Comparison of ENCODE assay signal across 8 cellular contexts in genomic region chr9:37324261-37324683, GRCh38.
DNase-seq lines count a peak whose midpoint lies in the region; ATAC-seq and TF ChIP-seq lines count a peak whose summit lies in the region.

No MANE protein-coding gene starts in this region.

- H3K4me2 ChIP-seq in OCI-LY7 (ENCODE audit: low read length), result peak overlapping the region; percentile 76

- H3K27me3 ChIP-seq in MG63, result no peaks in the 10 kb centered on the region

- peaks cover 15% of the 10 kb centered on the region; the same call in 1 of the 2 replicates for H3K9me3 ChIP-seq in OCI-LY7 (ENCODE audit: low read length)
- no peaks in the 10 kb centered on the region for H3K9me3 ChIP-seq in MG63

- H3K27ac ChIP-seq in OCI-LY7 (ENCODE audit: low read depth, low read length, poor library complexity, severe bottlenecking), result peak overlapping the region; percentile 98

- peaks cover 38% of the 10 kb centered on the region for H3K36me3 ChIP-seq in OCI-LY7 (ENCODE audit: insufficient read depth, low read length)
- H3K36me3 ChIP-seq in MG63, result no peaks in the 10 kb centered on the region

- POLR2A ChIA-PET in OCI-LY7 (lab: Charles Lee), result interaction anchor here (0.5 to 10.8 kb wide), 30 partner anchors 10 to 293 kb away, joined by 3 to 290 read pairs (median 6); partner anchors contain the start of genes PAX5 and ZCCHC7

- no peaks in the 10 kb centered on the region for H3K9me2 ChIP-seq in OCI-LY7 (ENCODE audit: insufficient read depth, low read length)

- H3K27me3 Mint-ChIP-seq in mesothelial cell of epicardium (ENCODE audit: low read depth), result no peaks in the 10 kb centered on the region

- H3K9me3 Mint-ChIP-seq in mesothelial cell of epicardium, result peaks cover 7% of the 10 kb centered on the region

- no peak overlapping the region for H3K27ac Mint-ChIP-seq in mesothelial cell of epicardium

- peak; percentile 25 for DNase-seq in NCI-H2171 treated with DMSO at 0.1 percent for 48 hours (lab: John Stamatoyannopoulos, UW)
- no peak for DNase-seq in NCI-H2171 (lab: John Stamatoyannopoulos, UW)
- DNase-seq in OCI-LY7 (ENCODE audit: low spot score), result peak; percentile 80
- peak; percentile 93 for DNase-seq in retina
- no peak for DNase-seq in MG63
- DNase-seq in NCI-H774 (lab: John Stamatoyannopoulos, UW), result no peak
- DNase-seq in mesothelial cell of epicardium (ENCODE audit: low spot score in 2 of 2, unreplicated experiment in 2 of 2), result no peak

- BruUV-seq in OCI-LY7 (replicated peaks; lab: Mats Ljungman, UMichigan), result no TSS peak

- TF ChIP-seq CTCF in OCI-LY7 (conservative IDR thresholded peaks at IDR 0.05; ENCODE audit: low read length) (no peak), mesothelial cell of epicardium (IDR thresholded peaks at IDR 0.05; ENCODE audit: unreplicated experiment) (no peak)

- H3K36me3 Mint-ChIP-seq in mesothelial cell of epicardium, result peaks cover 10% of the 10 kb centered on the region

- no peak overlapping the region; the same call in 1 of the 2 replicates for H2AFZ ChIP-seq in OCI-LY7 (ENCODE audit: low read length)

- peaks cover 63% of the 10 kb centered on the region; the same call in 1 of the 2 replicates for H3K79me2 ChIP-seq in OCI-LY7 (ENCODE audit: insufficient read depth, low read depth, low read length)

- no peak overlapping the region for H3K4me3 Mint-ChIP-seq in mesothelial cell of epicardium

- CTCF ChIA-PET in OCI-LY7 (lab: Charles Lee; ENCODE audit: unreplicated experiment), result interaction anchor here (0.6 to 1.9 kb wide), 7 partner anchors 10 to 451 kb away, joined by 3 to 6 read pairs (median 5); no protein-coding TSS in a partner anchor

- H3K4me1 ChIP-seq in OCI-LY7 (ENCODE audit: insufficient read depth, low read length, poor library complexity, severe bottlenecking), result peaks cover 81% of the 10 kb centered on the region

- ATAC-seq in HG02885 (IDR thresholded peaks at IDR 0.05; ENCODE audit: poor library complexity, unreplicated experiment), result peak; percentile 54

- peaks cover 6% of the 10 kb centered on the region for H3K4me1 Mint-ChIP-seq in mesothelial cell of epicardium

- intact Hi-C loops in OCI-LY7 (cut with micrococcal nuclease; ENCODE audit: unreplicated experiment), result loop anchor here (1.0 to 2.0 kb wide), 5 partner anchors 22 to 243 kb away; no protein-coding TSS in a partner anchor

- H4K20me1 ChIP-seq in OCI-LY7 (ENCODE audit: insufficient read depth, low read length), result no peaks in the 10 kb centered on the region

- H3K4me3 ChIP-seq in OCI-LY7 (ENCODE audit: low read depth, low read length, poor library complexity, severe bottlenecking), result peak overlapping the region; percentile 35
- no peak overlapping the region for H3K4me3 ChIP-seq in MG63

Comparison
In these comparisons a context has a peak if more than half of its experiments do, and no peak if none do; other contexts are left out.
1. DNase-seq: peak in NCI-H2171 treated with DMSO at 0.1 percent for 48 hours (single experiment), OCI-LY7 (single experiment) and retina (single experiment); none in NCI-H2171 (single experiment), MG63 (single experiment), NCI-H774 (single experiment) and mesothelial cell of epicardium (0 of 2).